In genomic region chr4:69053309-69053868, GRCh38 we compare ENCODE assay signal across 4 cellular contexts. TPM values are rescaled to one million over a fixed set of nuclear protein-coding genes. Genes with fewer than 3 reads are reported as not detected.
"Had no signal": no experiment of that assay in that cellular context is flagged by ENCODE, and none has a peak within 500 bp of the region (broad histone marks: within the 10 kb centered on the region; RNA-seq: fewer than 3 reads in every experiment).

No MANE protein-coding gene starts in this region.

RNA-seq across cellular contexts. Expression of gene UGT2B7, which starts 42.9 kb away (rescaled TPM):
- total RNA-seq: activated CD4-positive, alpha-beta memory T cell treated with anti-CD3 and anti-CD28 coated beads, Interleukin-2, amount 10 ng/mL, durations not matched to agents 7 days and 5 days; activated CD8-positive, alpha-beta memory T cell treated with anti-CD3 and anti-CD28 coated beads, Interleukin-2, amount 10 ng/mL, durations not matched to agents 7 days and 5 days; cardiac muscle cell; Right ventricle myocardium superior had no signal
- polyA plus RNA-seq: cardiac muscle cell had no signal
